In genomic region chr4:113154281-113154680, GRCh38 we compare ENCODE assay signal across 3 cellular contexts.
"Had no signal": no experiment of that assay in that cellular context is flagged by ENCODE, and none has a peak within 500 bp of the region (broad histone marks: within the 10 kb centered on the region; RNA-seq: fewer than 3 reads in every experiment).

No MANE protein-coding gene starts in this region.

- DNase-seq: H9, IMR-90 had no signal

- H3K4me2 ChIP-seq: GM23338 had no signal

- H3K4me3 Mint-ChIP-seq: GM23338, H9 had no signal

- H3K9me3 Mint-ChIP-seq: GM23338 had no signal

- H3K27ac Mint-ChIP-seq: GM23338, H9 had no signal

- H2AFZ ChIP-seq: GM23338 had no signal

- H3K4me3 ChIP-seq: GM23338 had no signal
